In the genomic region with DNA sequence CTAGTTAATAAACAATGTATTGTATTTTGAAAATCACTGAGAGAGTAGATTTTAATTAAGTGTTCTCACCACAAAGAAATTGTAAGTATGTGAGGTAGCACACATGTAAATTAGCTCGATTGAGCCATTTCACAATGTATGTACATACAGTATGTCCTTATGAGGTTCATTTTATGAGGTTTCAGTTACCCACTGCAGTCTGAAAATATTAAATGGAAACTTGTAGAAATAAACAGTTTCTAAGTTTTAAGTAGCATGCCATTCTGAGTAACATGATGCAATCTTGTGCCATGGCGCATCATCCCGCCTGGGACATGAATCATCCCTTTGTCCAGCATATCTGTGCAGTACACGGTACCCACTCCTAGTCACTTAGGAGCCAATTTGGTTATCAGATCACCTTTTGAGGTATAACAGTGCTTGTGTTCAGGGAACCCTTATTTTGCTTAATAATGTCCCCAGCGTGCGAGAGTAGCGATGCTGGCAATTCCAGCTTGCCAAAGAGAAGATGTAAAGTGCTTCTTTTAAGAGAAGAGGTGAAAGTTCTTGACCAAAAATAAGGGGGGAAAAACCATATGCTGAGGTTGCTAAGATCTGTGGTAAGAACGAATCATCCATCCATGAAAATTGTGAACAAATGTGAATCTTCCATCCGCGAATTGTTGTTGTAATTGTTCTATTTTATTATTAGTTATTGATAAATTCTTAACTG, we compare ENCODE assay signal across 1 cellular context.
TF ChIP-seq lines count a peak whose summit lies in the region.

No MANE protein-coding gene starts in this region.

TF ChIP-seq in K562, 482 proteins besides CTCF, POLR2A, EP300 and RAD21 (continued from another document and continues in another):
- TF ChIP-seq ARID4B (CRISPR knock-in tag; IDR thresholded peaks at IDR 0.05), result no peak
- TF ChIP-seq XRCC5 (IDR thresholded peaks at IDR 0.05; ENCODE audit: low read depth, low read length), result no peak
- TF ChIP-seq FOS (IDR thresholded peaks at IDR 0.05; ENCODE audit: extremely low read depth, insufficient read length), result no peak
- 0 out of 4 replicates have a peak, but pooled peaks of 1 of the 2 experiments have one; percentile 51 for TF ChIP-seq TEAD1 (CRISPR knock-in tag; IDR thresholded peaks at IDR 0.05)
- TF ChIP-seq, protein P1, sequence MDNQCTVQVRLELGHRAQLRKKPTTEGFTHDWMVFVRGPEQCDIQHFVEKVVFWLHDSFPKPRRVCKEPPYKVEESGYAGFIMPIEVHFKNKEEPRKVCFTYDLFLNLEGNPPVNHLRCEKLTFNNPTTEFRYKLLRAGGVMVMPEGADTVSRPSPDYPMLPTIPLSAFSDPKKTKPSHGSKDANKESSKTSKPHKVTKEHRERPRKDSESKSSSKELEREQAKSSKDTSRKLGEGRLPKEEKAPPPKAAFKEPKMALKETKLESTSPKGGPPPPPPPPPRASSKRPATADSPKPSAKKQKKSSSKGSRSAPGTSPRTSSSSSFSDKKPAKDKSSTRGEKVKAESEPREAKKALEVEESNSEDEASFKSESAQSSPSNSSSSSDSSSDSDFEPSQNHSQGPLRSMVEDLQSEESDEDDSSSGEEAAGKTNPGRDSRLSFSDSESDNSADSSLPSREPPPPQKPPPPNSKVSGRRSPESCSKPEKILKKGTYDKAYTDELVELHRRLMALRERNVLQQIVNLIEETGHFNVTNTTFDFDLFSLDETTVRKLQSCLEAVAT (IDR thresholded peaks at IDR 0.05), result no peak
- no peak for TF ChIP-seq THRAP3 (IDR thresholded peaks at IDR 0.05; ENCODE audit: borderline replicate concordance)
- TF ChIP-seq MTA3 (IDR thresholded peaks at IDR 0.05; ENCODE audit: borderline replicate concordance), result no peak; the same call in 1 of the 2 replicates
- 0 out of 2 replicates have a peak, but pooled peaks have one; percentile 24 for TF ChIP-seq ZKSCAN8 (CRISPR knock-in tag; IDR thresholded peaks at IDR 0.05)
- no peak for TF ChIP-seq THRA (IDR thresholded peaks at IDR 0.05)
- TF ChIP-seq, protein P2, sequence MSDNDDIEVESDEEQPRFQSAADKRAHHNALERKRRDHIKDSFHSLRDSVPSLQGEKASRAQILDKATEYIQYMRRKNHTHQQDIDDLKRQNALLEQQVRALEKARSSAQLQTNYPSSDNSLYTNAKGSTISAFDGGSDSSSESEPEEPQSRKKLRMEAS (CRISPR knock-in tag; IDR thresholded peaks at IDR 0.05), result no peak
- no peak for TF ChIP-seq PURB (CRISPR knock-in tag; IDR thresholded peaks at IDR 0.05; ENCODE audit: low read depth)
- TF ChIP-seq, protein P3, sequence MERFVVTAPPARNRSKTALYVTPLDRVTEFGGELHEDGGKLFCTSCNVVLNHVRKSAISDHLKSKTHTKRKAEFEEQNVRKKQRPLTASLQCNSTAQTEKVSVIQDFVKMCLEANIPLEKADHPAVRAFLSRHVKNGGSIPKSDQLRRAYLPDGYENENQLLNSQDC (CRISPR knock-in tag; IDR thresholded peaks at IDR 0.05), result no peak
- TF ChIP-seq STAT5B (CRISPR knock-in tag; IDR thresholded peaks at IDR 0.05), result no peak
- no peak for TF ChIP-seq FOXM1 (IDR thresholded peaks at IDR 0.05; ENCODE audit: low read depth)
- no peak for TF ChIP-seq FOXM1 (CRISPR knock-in tag; IDR thresholded peaks at IDR 0.05; ENCODE audit: low read depth)
- TF ChIP-seq ZNF696 (CRISPR knock-in tag; conservative IDR thresholded peaks at IDR 0.05), result no peak
- TF ChIP-seq, protein P4, sequence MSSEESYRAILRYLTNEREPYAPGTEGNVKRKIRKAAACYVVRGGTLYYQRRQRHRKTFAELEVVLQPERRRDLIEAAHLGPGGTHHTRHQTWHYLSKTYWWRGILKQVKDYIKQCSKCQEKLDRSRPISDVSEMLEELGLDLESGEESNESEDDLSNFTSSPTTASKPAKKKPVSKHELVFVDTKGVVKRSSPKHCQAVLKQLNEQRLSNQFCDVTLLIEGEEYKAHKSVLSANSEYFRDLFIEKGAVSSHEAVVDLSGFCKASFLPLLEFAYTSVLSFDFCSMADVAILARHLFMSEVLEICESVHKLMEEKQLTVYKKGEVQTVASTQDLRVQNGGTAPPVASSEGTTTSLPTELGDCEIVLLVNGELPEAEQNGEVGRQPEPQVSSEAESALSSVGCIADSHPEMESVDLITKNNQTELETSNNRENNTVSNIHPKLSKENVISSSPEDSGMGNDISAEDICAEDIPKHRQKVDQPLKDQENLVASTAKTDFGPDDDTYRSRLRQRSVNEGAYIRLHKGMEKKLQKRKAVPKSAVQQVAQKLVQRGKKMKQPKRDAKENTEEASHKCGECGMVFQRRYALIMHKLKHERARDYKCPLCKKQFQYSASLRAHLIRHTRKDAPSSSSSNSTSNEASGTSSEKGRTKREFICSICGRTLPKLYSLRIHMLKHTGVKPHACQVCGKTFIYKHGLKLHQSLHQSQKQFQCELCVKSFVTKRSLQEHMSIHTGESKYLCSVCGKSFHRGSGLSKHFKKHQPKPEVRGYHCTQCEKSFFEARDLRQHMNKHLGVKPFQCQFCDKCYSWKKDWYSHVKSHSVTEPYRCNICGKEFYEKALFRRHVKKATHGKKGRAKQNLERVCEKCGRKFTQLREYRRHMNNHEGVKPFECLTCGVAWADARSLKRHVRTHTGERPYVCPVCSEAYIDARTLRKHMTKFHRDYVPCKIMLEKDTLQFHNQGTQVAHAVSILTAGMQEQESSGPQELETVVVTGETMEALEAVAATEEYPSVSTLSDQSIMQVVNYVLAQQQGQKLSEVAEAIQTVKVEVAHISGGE (CRISPR knock-in tag; IDR thresholded peaks at IDR 0.05), result no peak
- TF ChIP-seq ZNF274 (IDR thresholded peaks at IDR 0.05; ENCODE audit: borderline replicate concordance, low read depth, low read length), result no peak
- TF ChIP-seq CEBPG (CRISPR knock-in tag; IDR thresholded peaks at IDR 0.05), result peak; percentile 98
- peak; percentile 97 to 99 for TF ChIP-seq CEBPG (tag; conservative IDR thresholded peaks at IDR 0.05 in 1 of 2, IDR thresholded peaks at IDR 0.05 in 1 of 2)
- peak; percentile 88 for TF ChIP-seq MEIS2 (IDR thresholded peaks at IDR 0.05; ENCODE audit: partially characterized antibody)
- TF ChIP-seq ZBTB7A (IDR thresholded peaks at IDR 0.05; ENCODE audit: borderline replicate concordance, control insufficient read depth, low read depth, low read length), result no peak
- TF ChIP-seq ZNF766 (CRISPR knock-in tag; conservative IDR thresholded peaks at IDR 0.05), result peak; percentile 14; the same call in 1 of the 2 replicates
- TF ChIP-seq BRD9 (IDR thresholded peaks at IDR 0.05; ENCODE audit: low read depth, partially characterized antibody), result peak; percentile 40
- TF ChIP-seq THAP12 (CRISPR knock-in tag; IDR thresholded peaks at IDR 0.05), result no peak
- no peak for TF ChIP-seq PYGO2 (tag; IDR thresholded peaks at IDR 0.05)
- TF ChIP-seq, protein P5, sequence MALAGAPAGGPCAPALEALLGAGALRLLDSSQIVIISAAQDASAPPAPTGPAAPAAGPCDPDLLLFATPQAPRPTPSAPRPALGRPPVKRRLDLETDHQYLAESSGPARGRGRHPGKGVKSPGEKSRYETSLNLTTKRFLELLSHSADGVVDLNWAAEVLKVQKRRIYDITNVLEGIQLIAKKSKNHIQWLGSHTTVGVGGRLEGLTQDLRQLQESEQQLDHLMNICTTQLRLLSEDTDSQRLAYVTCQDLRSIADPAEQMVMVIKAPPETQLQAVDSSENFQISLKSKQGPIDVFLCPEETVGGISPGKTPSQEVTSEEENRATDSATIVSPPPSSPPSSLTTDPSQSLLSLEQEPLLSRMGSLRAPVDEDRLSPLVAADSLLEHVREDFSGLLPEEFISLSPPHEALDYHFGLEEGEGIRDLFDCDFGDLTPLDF (CRISPR knock-in tag; IDR thresholded peaks at IDR 0.05), result no peak
- TF ChIP-seq ZNF589 (CRISPR knock-in tag; IDR thresholded peaks at IDR 0.05; ENCODE audit: low read depth), result 0 out of 2 replicates have a peak, but pooled peaks have one; percentile 73
- no peak for TF ChIP-seq ZFP30 (CRISPR knock-in tag; IDR thresholded peaks at IDR 0.05; ENCODE audit: borderline replicate concordance)
- no peak for TF ChIP-seq ZBTB8A (IDR thresholded peaks at IDR 0.05; ENCODE audit: partially characterized antibody)
- TF ChIP-seq ETV6 (IDR thresholded peaks at IDR 0.05; ENCODE audit: borderline replicate concordance in 1 of 2, low read depth in 2 of 2, low read length in 1 of 2), result no peak
- TF ChIP-seq ETV6 (CRISPR knock-in tag; IDR thresholded peaks at IDR 0.05; ENCODE audit: borderline replicate concordance), result no peak
- TF ChIP-seq MYC (IDR thresholded peaks at IDR 0.05; ENCODE audit: low read depth, low read length), result peak; percentile 89
- TF ChIP-seq MYC (CRISPR knock-in tag; IDR thresholded peaks at IDR 0.05; ENCODE audit: borderline replicate concordance, low read depth), result no peak
- no peak for TF ChIP-seq CBX1 (IDR thresholded peaks at IDR 0.05; ENCODE audit: low read depth)
- TF ChIP-seq, protein P6, sequence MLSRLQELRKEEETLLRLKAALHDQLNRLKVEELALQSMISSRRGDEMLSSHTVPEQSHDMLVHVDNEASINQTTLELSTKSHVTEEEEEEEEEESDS (CRISPR knock-in tag; IDR thresholded peaks at IDR 0.05), result no peak
- no peak for TF ChIP-seq NR2C2 (CRISPR knock-in tag; IDR thresholded peaks at IDR 0.05)
- peak; percentile 37; the same call in 1 of the 2 replicates for TF ChIP-seq NR2C2 (tag; IDR thresholded peaks at IDR 0.05)
- TF ChIP-seq JUNB (CRISPR knock-in tag; conservative IDR thresholded peaks at IDR 0.05), result 0 out of 2 replicates have a peak, but pooled peaks have one; percentile 48
- peak; percentile 95 for TF ChIP-seq ZSCAN32 (CRISPR knock-in tag; IDR thresholded peaks at IDR 0.05)
- no peak for TF ChIP-seq TBP (optimal IDR thresholded peaks at IDR 0.05; ENCODE audit: low read depth, low read length)
- TF ChIP-seq FUS (optimal IDR thresholded peaks at IDR 0.05; ENCODE audit: low read depth, low read length), result no peak
- no peak for TF ChIP-seq POLR2G (IDR thresholded peaks at IDR 0.05; ENCODE audit: low read depth, low read length)
- no peak for TF ChIP-seq TFAP4 (CRISPR knock-in tag; IDR thresholded peaks at IDR 0.05; ENCODE audit: borderline replicate concordance)
- no peak for TF ChIP-seq NELFE (IDR thresholded peaks at IDR 0.05; ENCODE audit: insufficient read depth, insufficient read length)
- TF ChIP-seq GATAD2A (IDR thresholded peaks at IDR 0.05), result no peak
- TF ChIP-seq PCBP1 (IDR thresholded peaks at IDR 0.05; ENCODE audit: low read depth, low read length, poor library complexity, severe bottlenecking), result no peak
- no peak for TF ChIP-seq PRPF4 (IDR thresholded peaks at IDR 0.05; ENCODE audit: insufficient read depth, low read depth, low read length, poor library complexity, severe bottlenecking)
- no peak for TF ChIP-seq ZNF224 (CRISPR knock-in tag; IDR thresholded peaks at IDR 0.05)
- TF ChIP-seq ERF (CRISPR knock-in tag; IDR thresholded peaks at IDR 0.05), result no peak
- TF ChIP-seq HDAC2 (IDR thresholded peaks at IDR 0.05), result peak; percentile 60; the same call in 1 of the 2 replicates
